ENCODE assay signal across 12 cellular contexts in the genomic region with DNA sequence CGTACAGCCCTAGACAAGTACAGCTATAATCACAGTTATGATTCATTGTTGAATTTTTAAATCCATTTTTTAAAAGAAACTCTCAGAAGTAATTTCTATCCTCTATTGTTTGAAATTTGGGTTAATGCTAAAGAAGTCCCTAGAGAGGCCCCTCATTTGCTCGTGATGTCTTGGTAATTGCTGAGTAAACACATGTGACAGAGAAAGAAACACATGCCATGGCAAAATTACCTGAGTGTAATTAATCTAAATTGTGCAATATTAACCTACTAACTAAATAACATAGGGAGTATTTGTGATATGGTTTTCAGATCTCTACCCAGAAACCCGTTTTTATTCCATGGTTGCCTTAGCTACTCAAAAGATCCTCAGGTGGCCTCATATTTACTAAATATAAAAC. TPM values are rescaled to one million over a fixed set of nuclear protein-coding genes. Genes with fewer than 3 reads are reported as not detected.
A peak's percentile ranks its signal among the peaks of the same experiment; 100 is the strongest.
DNase-seq lines count a peak whose midpoint lies in the region; ATAC-seq, FAIRE-seq and TF ChIP-seq lines count a peak whose summit lies in the region.
"Had no signal": no experiment of that assay in that cellular context is flagged by ENCODE, and none has a peak within 500 bp of the region (broad histone marks: within the 10 kb centered on the region; RNA-seq: fewer than 3 reads in every experiment).

No MANE protein-coding gene starts in this region.

- no peaks in the 10 kb centered on the region for H3K36me3 Mint-ChIP-seq in natural killer cell
- no peaks in the 10 kb centered on the region for H3K36me3 Mint-ChIP-seq in natural killer cell treated with Interleukin-12 subunit alpha and Interleukin-12 subunit beta and Interleukin-15 and Interleukin-18, amount 100 ng/mL, for 72 hours
- H3K36me3 Mint-ChIP-seq in activated CD4-positive, alpha-beta memory T cell treated with anti-CD3 and anti-CD28 coated beads, Interleukin-2, amount 10 ng/mL, durations not matched to agents 7 days and 5 days (ENCODE audit: low read depth): no peaks in the 10 kb centered on the region
- no peaks in the 10 kb centered on the region for H3K36me3 Mint-ChIP-seq in glutamatergic neuron (ENCODE audit: unreplicated experiment)
- H3K36me3 Mint-ChIP-seq in Calu3 (ENCODE audit: insufficient read depth, unreplicated experiment): no peaks in the 10 kb centered on the region

- BruUV-seq in Calu3 (replicated peaks; lab: Mats Ljungman, UMichigan): no TSS peak

- ATAC-seq in natural killer cell (no peak), HG02981 (IDR thresholded peaks at IDR 0.05; ENCODE audit: unreplicated experiment) (no peak)
- ATAC-seq in natural killer cell treated with Interleukin-12 subunit alpha and Interleukin-12 subunit beta and Interleukin-15 and Interleukin-18, amount 100 ng/mL, for 72 hours: no peak

- no peak overlapping the region for H3K27ac Mint-ChIP-seq in natural killer cell
- peak overlapping the region in 1 of 2 donors; percentile 58 for H3K27ac Mint-ChIP-seq in natural killer cell treated with Interleukin-12 subunit alpha and Interleukin-12 subunit beta and Interleukin-15 and Interleukin-18, amount 100 ng/mL, for 72 hours
- H3K27ac Mint-ChIP-seq in activated CD4-positive, alpha-beta memory T cell treated with anti-CD3 and anti-CD28 coated beads, Interleukin-2, amount 10 ng/mL, durations not matched to agents 7 days and 5 days: peak overlapping the region; percentile 74
- H3K27ac Mint-ChIP-seq in glutamatergic neuron (ENCODE audit: unreplicated experiment): no peak overlapping the region
- H3K27ac Mint-ChIP-seq in Calu3 (ENCODE audit: unreplicated experiment): no peak overlapping the region

- H3K4me1 Mint-ChIP-seq in natural killer cell: peaks cover 7 to 23% of the 10 kb centered on the region in 2 donors
- peaks cover 4 to 21% of the 10 kb centered on the region in 2 donors for H3K4me1 Mint-ChIP-seq in natural killer cell treated with Interleukin-12 subunit alpha and Interleukin-12 subunit beta and Interleukin-15 and Interleukin-18, amount 100 ng/mL, for 72 hours (ENCODE audit: low read depth in 2 of 2)
- peaks cover 34% of the 10 kb centered on the region for H3K4me1 Mint-ChIP-seq in activated CD4-positive, alpha-beta memory T cell treated with anti-CD3 and anti-CD28 coated beads, Interleukin-2, amount 10 ng/mL, durations not matched to agents 7 days and 5 days
- H3K4me1 Mint-ChIP-seq in glutamatergic neuron (ENCODE audit: low read depth, unreplicated experiment): peaks cover 5% of the 10 kb centered on the region
- peaks cover 24% of the 10 kb centered on the region for H3K4me1 Mint-ChIP-seq in Calu3 (ENCODE audit: low read depth, unreplicated experiment)

- CTCF ChIA-PET in activated CD4-positive, alpha-beta memory T cell treated with anti-CD3 and anti-CD28 coated beads, Interleukin-2, amount 10 ng/mL, durations not matched to agents 7 days and 5 days (lab: Charles Lee): interaction anchor here (0.6 to 1.8 kb wide), 17 partner anchors 9 to 354 kb away, joined by 3 to 19 read pairs (median 4); partner anchors contain the start of genes NEK10 and SLC4A7
- CTCF ChIA-PET in Calu3 (lab: Charles Lee): interaction anchor here (0.9 to 1.0 kb wide), 2 partner anchors 12 to 323 kb away, joined by 4 to 7 read pairs; no protein-coding TSS in a partner anchor

- H3K4me3 Mint-ChIP-seq in natural killer cell (peak overlapping the region; percentile 32), glutamatergic neuron (ENCODE audit: unreplicated experiment) (no peak overlapping the region), Calu3 (ENCODE audit: low read depth, unreplicated experiment) (no peak overlapping the region)
- no peak overlapping the region for H3K4me3 Mint-ChIP-seq in natural killer cell treated with Interleukin-12 subunit alpha and Interleukin-12 subunit beta and Interleukin-15 and Interleukin-18, amount 100 ng/mL, for 72 hours
- no peak overlapping the region for H3K4me3 Mint-ChIP-seq in activated CD4-positive, alpha-beta memory T cell treated with anti-CD3 and anti-CD28 coated beads, Interleukin-2, amount 10 ng/mL, durations not matched to agents 7 days and 5 days

- TF ChIP-seq CTCF in natural killer cell (IDR thresholded peaks at IDR 0.05) (no peak), glutamatergic neuron (IDR thresholded peaks at IDR 0.05; ENCODE audit: partially characterized antibody, unreplicated experiment) (no peak), Calu3 (IDR thresholded peaks at IDR 0.05; ENCODE audit: unreplicated experiment) (no peak)

- no peak for TF ChIP-seq POLR2A in GM12891 (IDR thresholded peaks at IDR 0.05; ENCODE audit: low read depth, low read length)

- H3K27me3 Mint-ChIP-seq in natural killer cell (ENCODE audit: low read depth in 2 of 2) (no peaks in the 10 kb centered on the region), glutamatergic neuron (ENCODE audit: unreplicated experiment) (no peaks in the 10 kb centered on the region), Calu3 (ENCODE audit: unreplicated experiment) (no peaks in the 10 kb centered on the region)
- no peaks in the 10 kb centered on the region for H3K27me3 Mint-ChIP-seq in natural killer cell treated with Interleukin-12 subunit alpha and Interleukin-12 subunit beta and Interleukin-15 and Interleukin-18, amount 100 ng/mL, for 72 hours
- peaks cover 3% of the 10 kb centered on the region for H3K27me3 Mint-ChIP-seq in activated CD4-positive, alpha-beta memory T cell treated with anti-CD3 and anti-CD28 coated beads, Interleukin-2, amount 10 ng/mL, durations not matched to agents 7 days and 5 days

- H3K9me3 Mint-ChIP-seq in natural killer cell: no peaks in the 10 kb centered on the region
- no peaks in the 10 kb centered on the region for H3K9me3 Mint-ChIP-seq in natural killer cell treated with Interleukin-12 subunit alpha and Interleukin-12 subunit beta and Interleukin-15 and Interleukin-18, amount 100 ng/mL, for 72 hours
- no peaks in the 10 kb centered on the region for H3K9me3 Mint-ChIP-seq in activated CD4-positive, alpha-beta memory T cell treated with anti-CD3 and anti-CD28 coated beads, Interleukin-2, amount 10 ng/mL, durations not matched to agents 7 days and 5 days
- H3K9me3 Mint-ChIP-seq in glutamatergic neuron (ENCODE audit: unreplicated experiment): no peaks in the 10 kb centered on the region
- H3K9me3 Mint-ChIP-seq in Calu3 (ENCODE audit: low read depth, unreplicated experiment): peaks cover 3% of the 10 kb centered on the region

- no peak for FAIRE-seq in GM12891 (lab: Jason Lieb, UNC)
- FAIRE-seq: small intestine had no signal

- DNase-seq in natural killer cell (no peak), NCI-H146 treated with DMSO at 0.1 percent for 48 hours (lab: John Stamatoyannopoulos, UW; ENCODE audit: unreplicated experiment) (peak; percentile 33), glutamatergic neuron (no peak), GM12891 (ENCODE audit: insufficient read length, low spot score) (no peak), Calu3 (no peak)
- no peak for DNase-seq in natural killer cell treated with Interleukin-12 subunit alpha and Interleukin-12 subunit beta and Interleukin-15 and Interleukin-18, amount 100 ng/mL, for 72 hours (ENCODE audit: low spot score)
- DNase-seq in activated CD4-positive, alpha-beta memory T cell treated with anti-CD3 and anti-CD28 coated beads, Interleukin-2, amount 10 ng/mL, durations not matched to agents 7 days and 5 days: no peak
- DNase-seq: foreskin keratinocyte, NCI-H1048, NCI-H2227 treated with DMSO at 0.1 percent for 48 hours had no signal

- intact Hi-C loops in natural killer cell (cut with micrococcal nuclease) (no loop called here), Calu3 (cut with micrococcal nuclease; ENCODE audit: unreplicated experiment) (loop anchor here (5.0 kb wide), 1 partner anchor 109 kb away; no protein-coding TSS in a partner anchor)

- POLR2A ChIA-PET in activated CD4-positive, alpha-beta memory T cell treated with anti-CD3 and anti-CD28 coated beads, Interleukin-2, amount 10 ng/mL, durations not matched to agents 7 days and 5 days (lab: Charles Lee): interaction anchor here (0.8 to 1.3 kb wide), 2 partner anchors 34 to 126 kb away, joined by 3 to 4 read pairs; partner anchors contain the start of gene SLC4A7

TF ChIP-seq in GM12891, 5 proteins besides CTCF, POLR2A, EP300 and RAD21:
- TF ChIP-seq POU2F2 (IDR thresholded peaks at IDR 0.05; ENCODE audit: low read depth, low read length) (no peak), PAX5 (IDR thresholded peaks at IDR 0.05; ENCODE audit: insufficient read depth, low read length, severe bottlenecking) (no peak), SPI1 (IDR thresholded peaks at IDR 0.05; ENCODE audit: low read depth, low read length) (no peak), POLR2AphosphoS5 (IDR thresholded peaks at IDR 0.05; ENCODE audit: low read depth, low read length) (no peak), TAF1 (IDR thresholded peaks at IDR 0.05; ENCODE audit: low read depth, low read length) (no peak)

RNA-seq across cellular contexts. Expression of gene NEK10, which starts 10.8 kb away (rescaled TPM):
- 1 to 10 TPM in 1 of 3 donors, under 1 TPM in 2; 0.68 to 1.6 (median 0.80) TPM for total RNA-seq in natural killer cell
- 1 to 10 TPM; 1.1 to 4.0 TPM for total RNA-seq in natural killer cell treated with Interleukin-12 subunit alpha and Interleukin-12 subunit beta and Interleukin-15 and Interleukin-18, amount 100 ng/mL, for 72 hours
- under 1 TPM; 0.35 to 0.86 TPM for total RNA-seq in activated CD4-positive, alpha-beta memory T cell treated with anti-CD3 and anti-CD28 coated beads, Interleukin-2, amount 10 ng/mL, durations not matched to agents 7 days and 5 days
- total RNA-seq in glutamatergic neuron (ENCODE audit: unreplicated experiment): 1.5 TPM
- 0.09 TPM for polyA plus RNA-seq in GM12891 (2012; ENCODE audit: low read depth, missing spikeins)
- total RNA-seq in Calu3 (2022): 1.7 and 2.3 TPM in 2 replicates
